9 cellular contexts compared by ENCODE assay signal in genomic region chr19:14089412-14089661, GRCh38. TPM values are rescaled to one million over a fixed set of nuclear protein-coding genes. Genes with fewer than 3 reads are reported as not detected.
A peak's percentile ranks its signal among the peaks of the same experiment; 100 is the strongest.
DNase-seq lines count a peak whose midpoint lies in the region; ATAC-seq and TF ChIP-seq lines count a peak whose summit lies in the region.
"Had no signal": no experiment of that assay in that cellular context is flagged by ENCODE, and none has a peak within 500 bp of the region (broad histone marks: within the 10 kb centered on the region; RNA-seq: fewer than 3 reads in every experiment).

No MANE protein-coding gene starts in this region.

- no peaks in the 10 kb centered on the region for H3K27me3 ChIP-seq in osteoblast (ENCODE audit: insufficient read depth, low read length)

- peaks cover 18% of the 10 kb centered on the region for H3K36me3 ChIP-seq in osteoblast (ENCODE audit: insufficient read depth, low read length)

- in situ Hi-C loops in G401 (cut with HindIII; ENCODE audit: low sequenced_read_pairs), result loop anchor here (25.0 kb wide), 2 partner anchors 177 to 727 kb away; partner anchors contain the start of genes BRME1 and CC2D1A

- no peak overlapping the region for H3K27ac ChIP-seq in osteoblast (ENCODE audit: low read depth, low read length)

- H3K27me3 Mint-ChIP-seq in effector memory CD8-positive, alpha-beta T cell, result no peaks in the 10 kb centered on the region

- H3K9me3 ChIP-seq in osteoblast (ENCODE audit: low read depth, low read length), result peaks cover 6% of the 10 kb centered on the region

- H3K4me1 Mint-ChIP-seq in effector memory CD8-positive, alpha-beta T cell (ENCODE audit: low read depth in 2 of 2), result peaks cover 14% of the 10 kb centered on the region in 2 donors

- H3K4me3 ChIP-seq in osteoblast (ENCODE audit: insufficient read depth, low read length), result peak overlapping the region; percentile 64

- H3K27ac Mint-ChIP-seq in effector memory CD8-positive, alpha-beta T cell, result peak overlapping the region; percentile 50 to 88

- H3K9me3 Mint-ChIP-seq in effector memory CD8-positive, alpha-beta T cell, result no peaks in the 10 kb centered on the region

- TF ChIP-seq CTCF in osteoblast (IDR thresholded peaks at IDR 0.05; ENCODE audit: extremely low read depth, low read depth, low read length), result no peak

- H2AFZ ChIP-seq in osteoblast (ENCODE audit: low read length), result no peak overlapping the region

- DNase-seq in G401 (ENCODE audit: low spot score) (peak; percentile 22), NCI-H2171 treated with DMSO at 0.1 percent for 48 hours (lab: John Stamatoyannopoulos, UW) (peak; percentile 30), osteoblast (ENCODE audit: insufficient read length, low spot score, missing footprints) (no peak)
- DNase-seq in effector memory CD8-positive, alpha-beta T cell, result peak in 1 of 3 experiments; percentile 25

- peaks cover 6% of the 10 kb centered on the region for H3K4me1 ChIP-seq in osteoblast (ENCODE audit: insufficient read depth, low read length)

- no peak for ATAC-seq in effector memory CD8-positive, alpha-beta T cell (replicated peaks)
- no peak for ATAC-seq in HG02870 (IDR thresholded peaks at IDR 0.05; ENCODE audit: unreplicated experiment)
- ATAC-seq in GM18907 (IDR thresholded peaks at IDR 0.05; ENCODE audit: unreplicated experiment), result no peak
- no peak for ATAC-seq in HG03135 (IDR thresholded peaks at IDR 0.05; ENCODE audit: unreplicated experiment)
- no peak for ATAC-seq in HG03521 (IDR thresholded peaks at IDR 0.05; ENCODE audit: unreplicated experiment)

- no peaks in the 10 kb centered on the region for H3K79me2 ChIP-seq in osteoblast (ENCODE audit: insufficient read depth, low read length)

- peak overlapping the region; percentile 47 to 65 for H3K4me3 Mint-ChIP-seq in effector memory CD8-positive, alpha-beta T cell

- peak overlapping the region; percentile 51 for H3K4me2 ChIP-seq in osteoblast (ENCODE audit: insufficient read depth, low read length)

- peaks cover 31% of the 10 kb centered on the region for H3K36me3 Mint-ChIP-seq in effector memory CD8-positive, alpha-beta T cell (ENCODE audit: insufficient read depth)

- H4K20me1 ChIP-seq in osteoblast (ENCODE audit: insufficient read depth, low read length), result peaks cover 12% of the 10 kb centered on the region

RNA-seq across cellular contexts. Expression of gene SAMD1, which starts 1.2 kb away (rescaled TPM):
- 162 and 188 TPM in 2 replicates for total RNA-seq in G401 (2014; rRNA removed; shearing (Covaris generic))
- 16.2 and 27.9 TPM in 2 replicates for total RNA-seq in osteoblast

RNA-seq across cellular contexts. Expression of gene C19orf67, which starts 3.8 kb away (rescaled TPM):
- not detected in 2 replicates for total RNA-seq in G401 (2014; rRNA removed; shearing (Covaris generic))
- total RNA-seq in osteoblast, result not detected in 2 replicates
- total RNA-seq: SK-MEL-5 had no signal

RNA-seq across cellular contexts. Expression of gene MISP3, which starts 16.8 kb away (rescaled TPM):
- total RNA-seq in G401 (2014; rRNA removed; shearing (Covaris generic)), result 2.8 and 4.6 TPM in 2 replicates
- total RNA-seq in osteoblast, result 0.59 and 1.1 TPM in 2 replicates

RNA-seq across cellular contexts. Expression of gene PALM3, which starts 27.5 kb away (rescaled TPM):
- 14.8 and 23.1 TPM in 2 replicates for total RNA-seq in G401 (2014; rRNA removed; shearing (Covaris generic))
- not detected in 2 replicates for total RNA-seq in osteoblast
- total RNA-seq: SK-MEL-5 had no signal

RNA-seq across cellular contexts. Expression of gene PRKACA, which starts 28.2 kb away (rescaled TPM):
- 31.8 and 37.7 TPM in 2 replicates for total RNA-seq in G401 (2014; rRNA removed; shearing (Covaris generic))
- total RNA-seq in osteoblast, result 45.6 and 56.3 TPM in 2 replicates
